ENCODE assay signal across 8 cellular contexts in the genomic region with DNA sequence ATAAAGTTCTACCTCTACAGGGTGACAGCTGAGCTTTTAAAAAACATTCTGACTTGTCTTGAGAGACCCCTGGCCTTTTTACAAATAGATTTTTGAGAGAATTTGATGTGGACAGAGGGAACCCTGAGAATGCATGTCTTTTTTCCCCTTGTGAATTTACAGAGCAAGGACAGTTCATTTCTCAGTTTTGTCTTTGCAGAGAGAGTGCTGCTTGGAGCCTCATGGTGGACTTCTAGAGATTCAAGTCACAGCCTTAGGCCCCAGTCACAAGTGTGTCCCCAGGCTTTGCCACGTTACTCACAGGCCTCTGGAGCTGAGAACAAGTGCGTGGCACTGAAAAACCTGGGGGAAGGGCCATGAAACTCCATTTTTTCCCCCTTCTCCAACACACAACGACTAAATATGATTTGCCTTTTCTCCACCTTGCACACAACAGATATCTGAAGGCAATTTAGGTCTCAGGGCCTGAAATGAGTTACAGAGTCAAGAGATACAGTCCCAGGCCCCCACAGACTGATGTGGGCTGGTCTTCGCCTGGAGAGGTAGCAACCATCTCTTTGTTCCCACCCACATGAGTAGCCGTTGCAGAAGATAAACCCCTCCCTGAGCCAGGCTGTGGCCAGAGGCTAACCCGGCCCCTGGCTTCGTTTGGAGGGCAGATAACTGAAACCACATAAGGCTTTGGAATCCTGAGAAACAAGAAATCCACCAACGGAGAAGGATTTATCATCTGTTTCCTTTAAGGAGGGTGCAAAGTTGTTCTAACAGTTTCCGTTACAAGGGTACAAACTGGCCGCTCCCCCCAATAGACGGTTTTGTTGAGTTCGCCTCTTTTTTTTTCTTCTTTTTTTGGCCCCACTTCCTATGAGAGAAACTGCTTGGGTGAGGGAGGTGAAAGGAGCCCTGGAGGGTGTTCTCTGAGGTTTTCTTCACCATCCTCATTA. TPM values are rescaled to one million over a fixed set of nuclear protein-coding genes. Genes with fewer than 3 reads are reported as not detected.
DNase-seq lines count a peak whose midpoint lies in the region; ATAC-seq, FAIRE-seq and TF ChIP-seq lines count a peak whose summit lies in the region.

No MANE protein-coding gene starts in this region.

- peak overlapping the region; percentile 59 to 90 for H2BK12ac ChIP-seq in mesenchymal stem cell (ENCODE audit: low read length in 2 of 2)

- no peak overlapping the region for H2AFZ ChIP-seq in mesenchymal stem cell (ENCODE audit: low read depth, low read length)

- peak overlapping the region; percentile 95 for H4K91ac ChIP-seq in mesenchymal stem cell (ENCODE audit: low read length)

- no peaks in the 10 kb centered on the region for H3K27me3 Mint-ChIP-seq in activated B cell treated with CpG ODN at 0.5 μM for 24 hours

- peak overlapping the region; percentile 100 for H3K27ac Mint-ChIP-seq in activated B cell treated with CpG ODN at 0.5 μM for 24 hours

- H3K4me1 ChIP-seq in mesenchymal stem cell (ENCODE audit: control insufficient read depth, insufficient read depth, low read depth, low read length) (peaks cover 25% of the 10 kb centered on the region), thoracic aorta (ENCODE audit: control insufficient read depth in 1 of 2, low read depth in 2 of 2) (peaks cover 29 to 39% of the 10 kb centered on the region in 2 donors)

- peak; percentile 8 for FAIRE-seq in endometrium (lab: Jason Lieb, UNC)

- peak overlapping the region; percentile 95 for H2BK15ac ChIP-seq in mesenchymal stem cell (ENCODE audit: low read depth, poor library complexity, severe bottlenecking)

- H3K36me3 ChIP-seq in mesenchymal stem cell (ENCODE audit: control insufficient read depth in 1 of 2, insufficient read depth in 2 of 2, low read depth in 1 of 2, low read length in 2 of 2), result peaks cover 2 to 21% of the 10 kb centered on the region in 2 experiments
- no peaks in the 10 kb centered on the region for H3K36me3 ChIP-seq in thoracic aorta

- H2BK120ac ChIP-seq in mesenchymal stem cell (ENCODE audit: low read depth, low read length), result peak overlapping the region; percentile 96

- peak overlapping the region; percentile 99 for H3K9ac ChIP-seq in mesenchymal stem cell (ENCODE audit: low read length)

- H3K4ac ChIP-seq in mesenchymal stem cell (ENCODE audit: low read depth in 1 of 2, low read length in 2 of 2), result peak overlapping the region; percentile 94 to 99

- no peaks in the 10 kb centered on the region for H3K9me3 Mint-ChIP-seq in activated B cell treated with CpG ODN at 0.5 μM for 24 hours

- ATAC-seq in activated CD4-positive, CD25-positive, alpha-beta regulatory T cell treated with anti-CD3 and anti-CD28 coated beads, Interleukin-2, amount 50 U/mL, for 24 hours, result no peak
- peak; percentile 13 for ATAC-seq in activated B cell treated with CpG ODN at 0.5 μM for 24 hours (ENCODE audit: low read depth)
- no peak for ATAC-seq in thoracic aorta (ENCODE audit: insufficient number of reproducible peaks, low FRiP score, low read depth)
- no peak for ATAC-seq in HG02588 (IDR thresholded peaks at IDR 0.05; ENCODE audit: unreplicated experiment)

- peak overlapping the region; percentile 98 to 99 for H3K18ac ChIP-seq in mesenchymal stem cell (ENCODE audit: low read depth in 1 of 2, low read length in 2 of 2)

- peak overlapping the region; percentile 98 for H2BK5ac ChIP-seq in mesenchymal stem cell (ENCODE audit: low read depth, low read length, poor library complexity, severe bottlenecking)

- peak overlapping the region; percentile 93 for H2AK5ac ChIP-seq in mesenchymal stem cell (ENCODE audit: low read length, severe bottlenecking)

- peaks cover 5% of the 10 kb centered on the region for H3K79me1 ChIP-seq in mesenchymal stem cell (replicated peaks; ENCODE audit: low read length, poor library complexity, severe bottlenecking)

- TF ChIP-seq CTCF in activated B cell treated with CpG ODN at 0.5 μM for 24 hours (IDR thresholded peaks at IDR 0.05) (no peak), thoracic aorta (IDR thresholded peaks at IDR 0.05) (no peak)

- DNase-seq in activated CD4-positive, CD25-positive, alpha-beta regulatory T cell treated with anti-CD3 and anti-CD28 coated beads, Interleukin-2, amount 50 U/mL, for 72 hours, result peak; percentile 40
- DNase-seq in M059J (ENCODE audit: low read depth), result peak; percentile 94
- no peak for DNase-seq in activated B cell treated with CpG ODN at 0.5 μM for 24 hours
- DNase-seq in mesenchymal stem cell, result peak; percentile 88
- DNase-seq in thoracic aorta (ENCODE audit: low spot score), result peak; percentile 35

- H4K8ac ChIP-seq in mesenchymal stem cell (ENCODE audit: low read length), result peak overlapping the region; percentile 93

- WGBS in mesenchymal stem cell, result 15% methylated on average over 9 of the region's 12 CpGs

- POLR2A ChIA-PET in activated B cell treated with CpG ODN at 0.5 μM for 24 hours (lab: Charles Lee), result interaction anchor here (0.5 to 8.7 kb wide), 26 partner anchors 10 to 1857 kb away, joined by 3 to 308 read pairs (median 4); partner anchors contain the start of genes ARID1A, GPN2, HMGN2 and RUNX3

- no peak overlapping the region for H3K23ac ChIP-seq in mesenchymal stem cell (ENCODE audit: low read length in 2 of 2)

- H3K27ac ChIP-seq in mesenchymal stem cell (ENCODE audit: low read length, poor library complexity, severe bottlenecking) (peak overlapping the region; percentile 98), thoracic aorta (peak overlapping the region; percentile 99 to 100)

- intact Hi-C loops in activated B cell treated with CpG ODN at 0.5 μM for 24 hours (cut with micrococcal nuclease), result loop anchor here (1.0 kb wide), 3 partner anchors 42 to 241 kb away; no protein-coding TSS in a partner anchor

- H3K27me3 ChIP-seq in mesenchymal stem cell (ENCODE audit: control insufficient read depth in 1 of 2, insufficient read depth in 1 of 2, low read length in 2 of 2) (no peaks in the 10 kb centered on the region), thoracic aorta (replicated peaks; ENCODE audit: insufficient read depth) (no peaks in the 10 kb centered on the region)

- H3K4me2 ChIP-seq in mesenchymal stem cell (ENCODE audit: low read length, poor library complexity, severe bottlenecking), result peak overlapping the region; percentile 84

- H3K9me3 ChIP-seq in mesenchymal stem cell (ENCODE audit: control insufficient read depth, low read length) (no peaks in the 10 kb centered on the region), thoracic aorta (no peaks in the 10 kb centered on the region)

- H3K4me1 Mint-ChIP-seq in activated B cell treated with CpG ODN at 0.5 μM for 24 hours, result peaks cover 51% of the 10 kb centered on the region

- H3K4me3 ChIP-seq in mesenchymal stem cell (ENCODE audit: insufficient read depth in 1 of 2, low read depth in 1 of 2, low read length in 2 of 2), result peak overlapping the region in 1 of 2 experiments; percentile 83
- H3K4me3 ChIP-seq in thoracic aorta, result peak overlapping the region; percentile 85

- H3K14ac ChIP-seq in mesenchymal stem cell (ENCODE audit: low read length in 2 of 2), result peak overlapping the region; percentile 64 to 95

- H3K4me3 Mint-ChIP-seq in activated B cell treated with CpG ODN at 0.5 μM for 24 hours, result peak overlapping the region; percentile 98

- H3K36me3 Mint-ChIP-seq in activated B cell treated with CpG ODN at 0.5 μM for 24 hours (ENCODE audit: low read depth), result peaks cover 37% of the 10 kb centered on the region

- CTCF ChIA-PET in activated B cell treated with CpG ODN at 0.5 μM for 24 hours (lab: Charles Lee), result interaction anchor here (1.1 to 10.4 kb wide), 7 partner anchors 47 to 184 kb away, joined by 4 to 302 read pairs (median 8); no protein-coding TSS in a partner anchor

RNA-seq across cellular contexts. Expression of gene PIGV, which starts 1.0 kb away (rescaled TPM):
- total RNA-seq in M059J (2014; rRNA removed; shearing (Covaris generic)), result 13.1 and 17.0 TPM in 2 replicates
- 29.6 and 35.4 TPM in 2 replicates for total RNA-seq in activated B cell treated with CpG ODN at 0.5 μM for 24 hours
- polyA plus RNA-seq in mesenchymal stem cell (2013, experiment 1 of 2), result 8.1 TPM
- 8.6 TPM for polyA plus RNA-seq in mesenchymal stem cell (2013, experiment 2 of 2)
- 10 to 100 TPM; 13.5 to 22.9 TPM for total RNA-seq in thoracic aorta

RNA-seq across cellular contexts. Expression of gene ZDHHC18, which starts 39.8 kb away (rescaled TPM):
- total RNA-seq in M059J (2014; rRNA removed; shearing (Covaris generic)), result 36.2 and 41.2 TPM in 2 replicates
- total RNA-seq in activated B cell treated with CpG ODN at 0.5 μM for 24 hours (27.1 and 30.3 TPM in 2 replicates), thoracic aorta (10 to 100 TPM; 13.3 to 29.9 TPM)
- polyA plus RNA-seq in mesenchymal stem cell (2013, experiment 1 of 2), result 24.7 TPM
- 24.1 TPM for polyA plus RNA-seq in mesenchymal stem cell (2013, experiment 2 of 2)
